Comparison of ENCODE assay signal across 23 cellular contexts in the genomic region with DNA sequence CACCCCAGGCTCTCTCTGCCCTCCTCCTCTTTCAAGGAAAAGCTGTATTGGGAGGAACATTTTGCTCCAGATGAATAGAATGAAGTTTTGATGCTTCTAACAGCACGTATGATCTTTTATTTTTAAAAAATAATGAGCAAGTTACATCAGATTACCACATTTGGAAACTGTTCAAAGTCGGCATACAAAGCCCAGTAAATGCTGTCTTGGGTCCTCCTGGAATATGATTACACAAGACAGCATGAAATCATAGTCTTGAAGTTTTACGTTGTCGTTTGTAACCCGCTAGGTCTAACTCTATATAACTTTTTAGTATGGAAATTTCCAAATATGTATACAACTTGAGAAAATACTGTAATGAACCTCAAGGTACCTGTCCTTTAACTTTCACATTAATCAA.
DNase-seq lines count a peak whose midpoint lies in the region; ATAC-seq and TF ChIP-seq lines count a peak whose summit lies in the region.
"Had no signal": no experiment of that assay in that cellular context is flagged by ENCODE, and none has a peak within 500 bp of the region (broad histone marks: within the 10 kb centered on the region; RNA-seq: fewer than 3 reads in every experiment).

No MANE protein-coding gene starts in this region.

- ATAC-seq in GM23338, result no peak
- ATAC-seq: lower lobe of right lung had no signal

- no peaks in the 10 kb centered on the region for H3F3A ChIP-seq in GM23338 (replicated peaks; ENCODE audit: low read depth)

- no peaks in the 10 kb centered on the region for H3K27me3 ChIP-seq in GM23338 (ENCODE audit: insufficient read depth)
- no peaks in the 10 kb centered on the region for H3K27me3 ChIP-seq in adipocyte (replicated peaks; ENCODE audit: control insufficient read depth, insufficient read depth, low read length)
- no peaks in the 10 kb centered on the region for H3K27me3 ChIP-seq in left ventricle myocardium inferior (ENCODE audit: low read depth)
- H3K27me3 ChIP-seq: cardiac muscle cell, neutrophil had no signal

- no peak overlapping the region for H3K4me3 Mint-ChIP-seq in GM23338
- H3K4me3 Mint-ChIP-seq: activated T-helper 1 cell treated with anti-CD3 and anti-CD28 coated beads, Interleukin-12 subunit alpha, Interleukin-12 subunit beta, Interleukin-2, Interleukin-4 antibody, amounts not matched to agents 30 ng/mL and 10 ng/mL and 1 ng/mL, durations not matched to agents 14 hours and 24 hours and 36 hours; CD4-positive, alpha-beta T cell had no signal

- H3K27ac ChIP-seq in GM23338 (ENCODE audit: low read depth), result no peak overlapping the region
- peak overlapping the region; percentile 59 for H3K27ac ChIP-seq in left ventricle myocardium inferior (replicated peaks)
- H3K27ac ChIP-seq: cardiac muscle cell, lower lobe of right lung, neutrophil, prostate gland had no signal

- intact Hi-C loops in left ventricle myocardium inferior (cut with micrococcal nuclease), result loop anchor here (5.0 kb wide), 1 partner anchor 172 kb away; no protein-coding TSS in a partner anchor

- H3K9me3 ChIP-seq in adipocyte (ENCODE audit: control insufficient read depth, low read length) (no peaks in the 10 kb centered on the region), left ventricle myocardium inferior (replicated peaks) (peaks cover 7% of the 10 kb centered on the region)
- H3K9me3 ChIP-seq: lower lobe of right lung, neutrophil, prostate gland had no signal

- no peaks in the 10 kb centered on the region for H3K79me2 ChIP-seq in GM23338 (replicated peaks; ENCODE audit: insufficient read depth)

- H3K36me3 Mint-ChIP-seq in GM23338 (ENCODE audit: low read depth), result peaks cover 25% of the 10 kb centered on the region

- peak overlapping the region; percentile 59; the same call in 1 of the 2 replicates for H2AFZ ChIP-seq in GM23338

- H3K27ac Mint-ChIP-seq in GM23338, result no peak overlapping the region
- H3K27ac Mint-ChIP-seq: activated T-helper 1 cell treated with anti-CD3 and anti-CD28 coated beads, Interleukin-12 subunit alpha, Interleukin-12 subunit beta, Interleukin-2, Interleukin-4 antibody, amounts not matched to agents 30 ng/mL and 10 ng/mL and 1 ng/mL, durations not matched to agents 14 hours and 24 hours and 36 hours; CD4-positive, alpha-beta T cell had no signal

- H3K27me3 Mint-ChIP-seq in GM23338 (ENCODE audit: insufficient read depth, low read depth, poor library complexity), result peaks cover 6% of the 10 kb centered on the region

- no peaks in the 10 kb centered on the region for H3K4me1 ChIP-seq in GM23338 (ENCODE audit: insufficient read depth)
- peaks cover 21% of the 10 kb centered on the region for H3K4me1 ChIP-seq in adipocyte (ENCODE audit: control insufficient read depth, insufficient read depth, low read length)
- peaks cover 16% of the 10 kb centered on the region for H3K4me1 ChIP-seq in left ventricle myocardium inferior
- H3K4me1 ChIP-seq: lower lobe of right lung, prostate gland had no signal

- H3K9ac ChIP-seq in adipocyte (ENCODE audit: low read length), result no peak overlapping the region

- H3K4me3 ChIP-seq in GM23338 (no peak overlapping the region), adipocyte (ENCODE audit: low read length) (peak overlapping the region; percentile 46), left ventricle myocardium inferior (no peak overlapping the region), skeletal muscle cell (ENCODE audit: low read depth, low read length) (no peak overlapping the region)
- H3K4me3 ChIP-seq: cardiac muscle cell, lower lobe of right lung, prostate gland had no signal

- H3K9me2 ChIP-seq in GM23338 (ENCODE audit: insufficient read depth), result no peaks in the 10 kb centered on the region

- DNase-seq in GM23338 (ENCODE audit: low spot score), result no peak
- no peak for DNase-seq in adipocyte (ENCODE audit: low read depth)
- no peak for DNase-seq in left ventricle myocardium inferior
- DNase-seq in skeletal muscle cell (ENCODE audit: low read depth), result peak; percentile 70
- DNase-seq in cerebellum (ENCODE audit: low spot score), result no peak
- no peak for DNase-seq in DMS114 treated with DMSO at 0.1 percent for 48 hours (lab: John Stamatoyannopoulos, UW; ENCODE audit: unreplicated experiment)
- DNase-seq in NCI-H2171 treated with DMSO at 0.1 percent for 48 hours (lab: John Stamatoyannopoulos, UW), result no peak
- DNase-seq: activated naive CD4-positive, alpha-beta T cell treated with anti-CD3 and anti-CD28 coated beads, Interleukin-2, amount 50 U/mL, for 16 hours; aorta; CD4-positive, alpha-beta T cell; lower lobe of right lung; NCI-H1092; NCI-H187 treated with DMSO at 0.1 percent for 48 hours; NCI-H226; NCI-H774; OCI-M1; stimulated activated CD4-positive, alpha-beta T cell treated with anti-CD3 and anti-CD28 coated beads, Interleukin-4, amount 100 ng/mL, for 4 hours; stimulated activated naive CD4-positive, alpha-beta T cell treated with Interleukin-2 at 50 U/mL for 16 hours; T-helper 9 cell had no signal

- TF ChIP-seq CTCF in GM23338 (conservative IDR thresholded peaks at IDR 0.05; ENCODE audit: low read depth in 2 of 2) (no peak), left ventricle myocardium inferior (IDR thresholded peaks at IDR 0.05; ENCODE audit: borderline replicate concordance) (no peak)

- peaks cover 37% of the 10 kb centered on the region for H3K9me3 Mint-ChIP-seq in GM23338
- H3K9me3 Mint-ChIP-seq: activated T-helper 1 cell treated with anti-CD3 and anti-CD28 coated beads, Interleukin-12 subunit alpha, Interleukin-12 subunit beta, Interleukin-2, Interleukin-4 antibody, amounts not matched to agents 30 ng/mL and 10 ng/mL and 1 ng/mL, durations not matched to agents 14 hours and 24 hours and 36 hours; CD4-positive, alpha-beta T cell had no signal

- peaks cover 5% of the 10 kb centered on the region; the same call in 1 of the 3 replicates for H3K4me1 Mint-ChIP-seq in GM23338

- H4K20me1 ChIP-seq in GM23338 (replicated peaks; ENCODE audit: insufficient read depth), result no peaks in the 10 kb centered on the region

- H3K36me3 ChIP-seq in GM23338 (ENCODE audit: insufficient read depth) (no peaks in the 10 kb centered on the region), adipocyte (ENCODE audit: control insufficient read depth, insufficient read depth, low read length, severe bottlenecking) (no peaks in the 10 kb centered on the region), left ventricle myocardium inferior (no peaks in the 10 kb centered on the region)
- H3K36me3 ChIP-seq: cardiac muscle cell, lower lobe of right lung, neutrophil, prostate gland had no signal

- H3K4me2 ChIP-seq in GM23338, result no peak overlapping the region

TF ChIP-seq in GM23338, 12 proteins besides CTCF, POLR2A, EP300 and RAD21 (continues in another document):
- TF ChIP-seq ZNF331 (CRISPR knock-in tag; IDR thresholded peaks at IDR 0.05; ENCODE audit: low read depth) (no peak), NANOG (IDR thresholded peaks at IDR 0.05; ENCODE audit: borderline replicate concordance) (no peak), CREB1 (CRISPR knock-in tag; IDR thresholded peaks at IDR 0.05; ENCODE audit: low read depth) (no peak), EZH2 (IDR thresholded peaks at IDR 0.05; ENCODE audit: low read depth, unreplicated experiment) (no peak), ETS1 (IDR thresholded peaks at IDR 0.05) (no peak), JUNB (IDR thresholded peaks at IDR 0.05; ENCODE audit: unreplicated experiment) (no peak)
- TF ChIP-seq, protein P1, sequence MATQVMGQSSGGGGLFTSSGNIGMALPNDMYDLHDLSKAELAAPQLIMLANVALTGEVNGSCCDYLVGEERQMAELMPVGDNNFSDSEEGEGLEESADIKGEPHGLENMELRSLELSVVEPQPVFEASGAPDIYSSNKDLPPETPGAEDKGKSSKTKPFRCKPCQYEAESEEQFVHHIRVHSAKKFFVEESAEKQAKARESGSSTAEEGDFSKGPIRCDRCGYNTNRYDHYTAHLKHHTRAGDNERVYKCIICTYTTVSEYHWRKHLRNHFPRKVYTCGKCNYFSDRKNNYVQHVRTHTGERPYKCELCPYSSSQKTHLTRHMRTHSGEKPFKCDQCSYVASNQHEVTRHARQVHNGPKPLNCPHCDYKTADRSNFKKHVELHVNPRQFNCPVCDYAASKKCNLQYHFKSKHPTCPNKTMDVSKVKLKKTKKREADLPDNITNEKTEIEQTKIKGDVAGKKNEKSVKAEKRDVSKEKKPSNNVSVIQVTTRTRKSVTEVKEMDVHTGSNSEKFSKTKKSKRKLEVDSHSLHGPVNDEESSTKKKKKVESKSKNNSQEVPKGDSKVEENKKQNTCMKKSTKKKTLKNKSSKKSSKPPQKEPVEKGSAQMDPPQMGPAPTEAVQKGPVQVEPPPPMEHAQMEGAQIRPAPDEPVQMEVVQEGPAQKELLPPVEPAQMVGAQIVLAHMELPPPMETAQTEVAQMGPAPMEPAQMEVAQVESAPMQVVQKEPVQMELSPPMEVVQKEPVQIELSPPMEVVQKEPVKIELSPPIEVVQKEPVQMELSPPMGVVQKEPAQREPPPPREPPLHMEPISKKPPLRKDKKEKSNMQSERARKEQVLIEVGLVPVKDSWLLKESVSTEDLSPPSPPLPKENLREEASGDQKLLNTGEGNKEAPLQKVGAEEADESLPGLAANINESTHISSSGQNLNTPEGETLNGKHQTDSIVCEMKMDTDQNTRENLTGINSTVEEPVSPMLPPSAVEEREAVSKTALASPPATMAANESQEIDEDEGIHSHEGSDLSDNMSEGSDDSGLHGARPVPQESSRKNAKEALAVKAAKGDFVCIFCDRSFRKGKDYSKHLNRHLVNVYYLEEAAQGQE (IDR thresholded peaks at IDR 0.05; ENCODE audit: unreplicated experiment), result no peak
